ENCODE assay signal across 1 cellular context in genomic region chr4:2262944-2263250, GRCh38.
TF ChIP-seq lines count a peak whose summit lies in the region.

No MANE protein-coding gene starts in this region.

TF ChIP-seq in GM12878, 131 proteins besides CTCF, POLR2A, EP300 and RAD21:
- no peak for TF ChIP-seq MYB (IDR thresholded peaks at IDR 0.05; ENCODE audit: borderline replicate concordance, low read depth, low read length)
- no peak for TF ChIP-seq ZBTB11 (CRISPR knock-in tag; IDR thresholded peaks at IDR 0.05)
- no peak for TF ChIP-seq STAT3 (IDR thresholded peaks at IDR 0.05; ENCODE audit: low read depth, low read length)
- TF ChIP-seq CBFB (IDR thresholded peaks at IDR 0.05; ENCODE audit: low read depth) = no peak
- TF ChIP-seq IRF5 (IDR thresholded peaks at IDR 0.05; ENCODE audit: borderline replicate concordance) = no peak
- no peak for TF ChIP-seq E2F8 (IDR thresholded peaks at IDR 0.05; ENCODE audit: low read depth, partially characterized antibody)
- TF ChIP-seq PKNOX1 (IDR thresholded peaks at IDR 0.05) = no peak
- TF ChIP-seq CHD4 (IDR thresholded peaks at IDR 0.05) = no peak
- no peak for TF ChIP-seq BMI1 (IDR thresholded peaks at IDR 0.05; ENCODE audit: borderline replicate concordance)
- TF ChIP-seq KLF5 (IDR thresholded peaks at IDR 0.05; ENCODE audit: partially characterized antibody) = no peak
- TF ChIP-seq BCL11A (IDR thresholded peaks at IDR 0.05; ENCODE audit: low read depth, low read length) = no peak
- TF ChIP-seq EZH2 (IDR thresholded peaks at IDR 0.05; ENCODE audit: borderline replicate concordance, control insufficient read depth, low read depth, low read length) = no peak
- TF ChIP-seq NKRF (conservative IDR thresholded peaks at IDR 0.05) = no peak
- no peak for TF ChIP-seq SIN3A (IDR thresholded peaks at IDR 0.05; ENCODE audit: low read depth, low read length)
- no peak for TF ChIP-seq HDAC6 (IDR thresholded peaks at IDR 0.05; ENCODE audit: unreplicated experiment)
- no peak for TF ChIP-seq SUPT20H (IDR thresholded peaks at IDR 0.05; ENCODE audit: borderline replicate concordance, control insufficient read depth, low read depth, low read length)
- TF ChIP-seq E2F4 (IDR thresholded peaks at IDR 0.05; ENCODE audit: low read depth, low read length) = no peak
